1 cellular context compared by ENCODE assay signal in the genomic region with DNA sequence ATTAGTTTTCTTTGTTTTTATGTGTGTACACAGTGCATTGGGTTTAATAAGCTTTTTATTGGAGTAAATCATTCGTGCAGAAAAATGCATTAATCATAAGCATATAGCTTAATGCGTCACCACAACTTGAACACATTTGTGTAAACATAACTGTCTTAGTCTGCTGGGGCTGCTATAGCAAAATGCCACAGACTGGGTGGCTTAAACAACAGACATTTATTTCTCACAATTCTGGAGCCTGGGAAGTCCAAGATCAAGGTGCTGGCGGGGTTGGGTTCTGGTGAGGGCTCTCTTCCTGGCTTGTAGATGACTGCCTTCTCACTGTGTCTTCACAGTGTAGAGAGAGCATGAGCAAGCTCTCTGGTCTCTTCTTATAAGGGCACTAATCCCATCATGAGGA.
TF ChIP-seq lines count a peak whose summit lies in the region.

No MANE protein-coding gene starts in this region.

TF ChIP-seq in endothelial cell of umbilical vein, 7 proteins besides CTCF, POLR2A, EP300 and RAD21:
- TF ChIP-seq EZH2 (IDR thresholded peaks at IDR 0.05; ENCODE audit: borderline replicate concordance, low read depth, low read length, severe bottlenecking) = no peak
- TF ChIP-seq POLR2AphosphoS5 (IDR thresholded peaks at IDR 0.05; ENCODE audit: insufficient read depth, low read depth, low read length) = no peak
- no peak for TF ChIP-seq FOS (IDR thresholded peaks at IDR 0.05; ENCODE audit: borderline replicate concordance, insufficient read depth, low read length)
- TF ChIP-seq GATA2 (IDR thresholded peaks at IDR 0.05; ENCODE audit: insufficient read depth, insufficient read length, low read depth, low read length) = no peak
- TF ChIP-seq, protein P1, sequence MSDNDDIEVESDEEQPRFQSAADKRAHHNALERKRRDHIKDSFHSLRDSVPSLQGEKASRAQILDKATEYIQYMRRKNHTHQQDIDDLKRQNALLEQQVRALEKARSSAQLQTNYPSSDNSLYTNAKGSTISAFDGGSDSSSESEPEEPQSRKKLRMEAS (IDR thresholded peaks at IDR 0.05; ENCODE audit: insufficient read depth, insufficient read length) = no peak
- TF ChIP-seq MYC (IDR thresholded peaks at IDR 0.05; ENCODE audit: low read depth, low read length) = no peak
- no peak for TF ChIP-seq JUN (IDR thresholded peaks at IDR 0.05; ENCODE audit: borderline replicate concordance, insufficient read depth, insufficient read length, low read depth)
